9 cellular contexts compared by ENCODE assay signal in genomic region chr7:1193593-1194424, GRCh38. TPM values are rescaled to one million over a fixed set of nuclear protein-coding genes. Genes with fewer than 3 reads are reported as not detected.
DNase-seq lines count a peak whose midpoint lies in the region; ATAC-seq, FAIRE-seq and TF ChIP-seq lines count a peak whose summit lies in the region.
"Had no signal": no experiment of that assay in that cellular context is flagged by ENCODE, and none has a peak within 500 bp of the region (broad histone marks: within the 10 kb centered on the region; RNA-seq: fewer than 3 reads in every experiment).

No MANE protein-coding gene starts in this region.

- no peaks in the 10 kb centered on the region for H3K4me1 ChIP-seq in right atrium auricular region
- H3K4me1 ChIP-seq in small intestine (ENCODE audit: control insufficient read depth in 2 of 2, insufficient read depth in 1 of 2, low read depth in 1 of 2, low read length in 1 of 2) = no peaks in the 10 kb centered on the region

- intact Hi-C loops in Right ventricle myocardium inferior (cut with DNase I) (loop anchor here (5.0 kb wide), 1 partner anchor 278 kb away; no protein-coding TSS in a partner anchor), left cardiac atrium (cut with DNase I) (loop anchor here (2.0 to 10.0 kb wide), 4 partner anchors 218 to 278 kb away; no protein-coding TSS in a partner anchor)

- H3K27ac ChIP-seq in right atrium auricular region (no peak overlapping the region), small intestine (ENCODE audit: low read depth in 1 of 2, low read length in 1 of 2) (no peak overlapping the region)

- ATAC-seq in Right ventricle myocardium inferior (peak; percentile 80), left cardiac atrium (peak; percentile 84 to 90), HG03469 (IDR thresholded peaks at IDR 0.05; ENCODE audit: unreplicated experiment) (no peak)

- DNase-seq in Right ventricle myocardium inferior (ENCODE audit: missing footprints) (no peak), right atrium auricular region (ENCODE audit: low spot score) (no peak), NCI-H460 (ENCODE audit: extremely low read depth, low read depth) (peak; percentile 64), left cardiac atrium (no peak), small intestine (peak; percentile 54), NCI-H226 (no peak)
- peak; percentile 45 for DNase-seq in activated naive CD4-positive, alpha-beta T cell treated with anti-CD3 and anti-CD28 coated beads, Interleukin-2, amount 50 U/mL, for 16 hours

- H3K4me3 ChIP-seq in right atrium auricular region = no peak overlapping the region
- H3K4me3 ChIP-seq in small intestine (ENCODE audit: low read depth in 1 of 2, low read length in 2 of 2) = no peak overlapping the region

- 25 to 39% (median 28%) methylated on average over 35 to 36 of the region's 36 CpGs for whole genome bisulfite sequencing in small intestine, 3 donors

- H3K9me3 ChIP-seq in right atrium auricular region (no peaks in the 10 kb centered on the region), small intestine (ENCODE audit: control insufficient read depth, low read depth) (no peaks in the 10 kb centered on the region)

- no peak for FAIRE-seq in small intestine (lab: Jason Lieb, UNC)
- FAIRE-seq: GM18507 had no signal

- H3K36me3 ChIP-seq in right atrium auricular region (no peaks in the 10 kb centered on the region), small intestine (ENCODE audit: control insufficient read depth in 2 of 2, insufficient read depth in 2 of 2, low read length in 2 of 2) (no peaks in the 10 kb centered on the region)

- H3K27me3 ChIP-seq in right atrium auricular region = no peaks in the 10 kb centered on the region
- no peaks in the 10 kb centered on the region for H3K27me3 ChIP-seq in small intestine (ENCODE audit: control insufficient read depth in 2 of 2, insufficient read depth in 2 of 2, low read length in 2 of 2)

- TF ChIP-seq CTCF in right atrium auricular region (IDR thresholded peaks at IDR 0.05) = peak in 1 of 2 donors; percentile 67

RNA-seq across cellular contexts. Expression of gene ZFAND2A, which starts 33.8 kb away (rescaled TPM):
- 5.9 TPM for total RNA-seq in Right ventricle myocardium inferior
- total RNA-seq in right atrium auricular region = 10 to 100 TPM; 10.2 to 16.2 TPM
- total RNA-seq in NCI-H460 (2014; rRNA removed; shearing (Covaris generic)) = 36.7 and 40.0 TPM in 2 replicates
- polyA plus RNA-seq in NCI-H460 (2014; cell fraction: nucleus; rRNA removed) = 30.4 and 40.2 TPM in 2 replicates
- total RNA-seq in left cardiac atrium = 10 to 100 TPM in 1 of 2 donors, 1 to 10 TPM in 1; 9.8 to 16.7 TPM
- polyA plus RNA-seq in small intestine = 10 to 100 TPM; 29.4 to 84.5 (median 71.6) TPM

RNA-seq across cellular contexts. Expression of gene UNCX, which starts 38.9 kb away (rescaled TPM):
- total RNA-seq in Right ventricle myocardium inferior = not detected
- total RNA-seq in right atrium auricular region = not detected
- not detected in 2 replicates for total RNA-seq in NCI-H460 (2014; rRNA removed; shearing (Covaris generic))
- polyA plus RNA-seq in NCI-H460 (2014; cell fraction: nucleus; rRNA removed) = not detected in 2 replicates
- total RNA-seq in left cardiac atrium = not detected
- not detected for polyA plus RNA-seq in small intestine

Comparison
In these comparisons a context has a peak if more than half of its experiments do, and no peak if none do; other contexts are left out.
1. DNase-seq: peak in NCI-H460 (single experiment), activated naive CD4-positive, alpha-beta T cell treated with anti-CD3 and anti-CD28 coated beads, Interleukin-2, amount 50 U/mL, for 16 hours (single experiment) and small intestine (single experiment); none in Right ventricle myocardium inferior (single experiment), right atrium auricular region (single experiment), left cardiac atrium (single experiment) and NCI-H226 (single experiment).